ENCODE assay signal across 8 cellular contexts in the genomic region with DNA sequence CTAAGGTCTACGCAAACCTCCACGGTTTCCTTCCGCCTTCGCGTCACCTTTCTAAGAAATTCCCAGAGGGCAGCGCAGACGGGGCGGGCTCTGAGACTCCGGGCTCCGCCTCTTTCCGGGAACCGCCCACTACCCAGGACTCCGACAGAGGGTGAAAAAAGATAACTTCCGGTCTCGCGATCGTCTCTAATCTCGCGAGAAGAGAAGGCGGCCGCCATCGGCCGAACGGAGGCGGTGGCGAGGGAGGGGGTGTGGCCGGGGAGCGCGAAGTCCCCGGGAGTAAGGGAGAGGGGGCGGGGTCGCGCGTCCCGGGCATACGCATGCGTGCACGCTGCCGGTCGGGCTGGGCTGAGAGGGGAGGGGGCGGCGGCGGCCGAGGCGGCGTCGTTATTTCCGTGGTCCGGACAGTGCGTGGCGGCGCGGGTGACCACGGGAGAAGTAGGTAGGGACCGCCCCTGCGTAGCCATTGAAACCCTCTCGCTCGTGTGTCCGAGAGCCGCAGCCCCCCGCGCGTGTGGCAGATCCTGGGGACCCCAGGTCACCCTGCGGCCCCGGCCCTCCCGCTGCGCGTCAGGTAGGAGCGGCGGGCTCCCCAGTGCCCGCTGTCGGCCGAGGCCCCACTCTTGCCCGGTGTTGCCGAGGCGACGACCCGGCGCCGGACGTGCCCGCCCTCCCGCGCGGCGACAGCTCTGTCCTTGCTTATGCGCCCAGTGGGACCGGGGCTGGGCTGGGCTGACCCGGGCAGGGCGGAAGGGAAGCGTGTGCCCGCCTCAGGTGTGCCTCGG. TPM values are rescaled to one million over a fixed set of nuclear protein-coding genes. Genes with fewer than 3 reads are reported as not detected.
DNase-seq lines count a peak whose midpoint lies in the region; ATAC-seq and TF ChIP-seq lines count a peak whose summit lies in the region.

TSS of gene NAA35 (plus strand) at position 315 of the 785 bp plus-strand sequence. CDS start 1,014 bp downstream, outside the sequence.

- ATAC-seq in HG02610 (IDR thresholded peaks at IDR 0.05; ENCODE audit: unreplicated experiment), result peak; percentile 86
- ATAC-seq in activated naive CD4-positive, alpha-beta T cell treated with anti-CD3 and anti-CD28 coated beads, Interleukin-2, amount 50 U/mL, for 72 hours, result peak; percentile 87 to 94

- H3K36me3 Mint-ChIP-seq in activated naive CD4-positive, alpha-beta T cell treated with anti-CD3 and anti-CD28 coated beads, Interleukin-2, amount 50 U/mL, for 72 hours, result peaks cover 0 to 7% of the 10 kb centered on the region in 2 donors

- H3K36me3 ChIP-seq in GM06990 (ENCODE audit: control insufficient read depth, insufficient read depth, low read length), result no peaks in the 10 kb centered on the region

- no peaks in the 10 kb centered on the region for H3K9me3 Mint-ChIP-seq in activated naive CD4-positive, alpha-beta T cell treated with anti-CD3 and anti-CD28 coated beads, Interleukin-2, amount 50 U/mL, for 72 hours

- DNase-seq in GM06990 (ENCODE audit: extremely low read depth, insufficient read length) (peak; percentile 98), NCI-H1092 treated with DMSO at 0.1 percent for 48 hours (lab: John Stamatoyannopoulos, UW) (peak; percentile 98), SKM-1 (lab: John Stamatoyannopoulos, UW; ENCODE audit: unreplicated experiment) (peak; percentile 75), globus pallidus (ENCODE audit: low spot score) (peak; percentile 98), occipital lobe (lab: John Stamatoyannopoulos, UW) (peak; percentile 97)
- DNase-seq in activated naive CD4-positive, alpha-beta T cell treated with anti-CD3 and anti-CD28 coated beads, Interleukin-2, amount 50 U/mL, for 72 hours (ENCODE audit: low spot score in 2 of 2), result peak; percentile 99 to 100

- H3K27ac Mint-ChIP-seq in activated naive CD4-positive, alpha-beta T cell treated with anti-CD3 and anti-CD28 coated beads, Interleukin-2, amount 50 U/mL, for 72 hours, result peak within 1 kb of the TSS in 1 of 2 donors; percentile 97

- no peaks in the 10 kb centered on the region for H3K27me3 ChIP-seq in GM06990 (replicated peaks; ENCODE audit: control insufficient read depth, insufficient read depth, low read length)

- no peak for TF ChIP-seq CTCF in GM06990 (IDR thresholded peaks at IDR 0.05; ENCODE audit: insufficient read depth, low read length, poor library complexity, severe bottlenecking)

- peak within 1 kb of the TSS; percentile 93 for H3K27ac ChIP-seq in temporal lobe (ENCODE audit: low read depth, low read length)

- peak within 1 kb of the TSS; percentile 96 for H3K4me3 ChIP-seq in GM06990 (replicated peaks; ENCODE audit: low read depth, low read length)

RNA-seq across cellular contexts. Expression of gene NAA35, which starts in this region (rescaled TPM):
- total RNA-seq in activated naive CD4-positive, alpha-beta T cell treated with anti-CD3 and anti-CD28 coated beads, Interleukin-2, amount 50 U/mL, for 72 hours, result 10 to 100 TPM; 23.2 to 28.7 TPM
- total RNA-seq in occipital lobe (67.1 TPM), temporal lobe (48.4 TPM)

Comparison
In these comparisons a context has a peak if more than half of its experiments do, and no peak if none do; other contexts are left out.
1. Peak in every context shown above with its lines: DNase-seq, ATAC-seq, H3K4me3 ChIP-seq and H3K27ac ChIP-seq.